Comparison of ENCODE assay signal across 8 cellular contexts in genomic region chr4:8198906-8199593, GRCh38. TPM values are rescaled to one million over a fixed set of nuclear protein-coding genes. Genes with fewer than 3 reads are reported as not detected.
A peak's percentile ranks its signal among the peaks of the same experiment; 100 is the strongest.
DNase-seq lines count a peak whose midpoint lies in the region; ATAC-seq, FAIRE-seq and TF ChIP-seq lines count a peak whose summit lies in the region.

Gene SH3TC1 (plus strand): TSS chr4:8199290. CDS start chr4:8205195, 5,905 bp downstream.

- no peak for FAIRE-seq in H54 (lab: Jason Lieb, UNC)

- H3K27me3 ChIP-seq in MG63 = no peaks in the 10 kb centered on the region

- peak within 1 kb of the TSS; percentile 90 for H3K27ac ChIP-seq in VCaP

- ATAC-seq in left colon = peak; percentile 92

- intact Hi-C loops in left colon (cut with DNase I, micrococcal nuclease) = no loop called here

- H3K36me3 ChIP-seq in MG63 = no peaks in the 10 kb centered on the region

- TF ChIP-seq CTCF in GM10266 (IDR thresholded peaks at IDR 0.05; ENCODE audit: control insufficient read depth, insufficient read depth, low read depth, missing control alignments) = no peak
- TF ChIP-seq CTCF in VCaP (conservative IDR thresholded peaks at IDR 0.05) = no peak

- no peaks in the 10 kb centered on the region for H3K9me3 ChIP-seq in MG63

- peak; percentile 67 for TF ChIP-seq POLR2A in H54 (IDR thresholded peaks at IDR 0.05; ENCODE audit: low read depth, low read length)

- DNase-seq in GM10266 (ENCODE audit: extremely low spot score) = peak; percentile 86
- peak; percentile 93 for DNase-seq in H54 (ENCODE audit: insufficient read length, low spot score)
- peak; percentile 91 for DNase-seq in MG63
- peak; percentile 26 for DNase-seq in cerebellar cortex (ENCODE audit: low spot score)
- peak; percentile 92 to 94 for DNase-seq in left colon
- peak; percentile 56 to 71 for DNase-seq in stimulated activated CD4-positive, alpha-beta T cell treated with anti-CD3 and anti-CD28 coated beads, Interleukin-2, amount 100 ng/mL, for 24 hours
- DNase-seq in NCI-H748 treated with DMSO at 0.1 percent for 48 hours (lab: John Stamatoyannopoulos, UW) = no peak

- H3K4me3 ChIP-seq in MG63 = peak within 1 kb of the TSS; percentile 45

RNA-seq across cellular contexts. Expression of gene SH3TC1, which starts in this region (rescaled TPM):
- 2.5 and 7.4 TPM in 2 replicates for total RNA-seq in MG63 (2014; rRNA removed; shearing (Covaris generic); ENCODE audit: low replicate concordance)
- 10 to 100 TPM; 13.8 to 18.3 TPM for total RNA-seq in left colon
